10 cellular contexts compared by ENCODE assay signal in the genomic region with DNA sequence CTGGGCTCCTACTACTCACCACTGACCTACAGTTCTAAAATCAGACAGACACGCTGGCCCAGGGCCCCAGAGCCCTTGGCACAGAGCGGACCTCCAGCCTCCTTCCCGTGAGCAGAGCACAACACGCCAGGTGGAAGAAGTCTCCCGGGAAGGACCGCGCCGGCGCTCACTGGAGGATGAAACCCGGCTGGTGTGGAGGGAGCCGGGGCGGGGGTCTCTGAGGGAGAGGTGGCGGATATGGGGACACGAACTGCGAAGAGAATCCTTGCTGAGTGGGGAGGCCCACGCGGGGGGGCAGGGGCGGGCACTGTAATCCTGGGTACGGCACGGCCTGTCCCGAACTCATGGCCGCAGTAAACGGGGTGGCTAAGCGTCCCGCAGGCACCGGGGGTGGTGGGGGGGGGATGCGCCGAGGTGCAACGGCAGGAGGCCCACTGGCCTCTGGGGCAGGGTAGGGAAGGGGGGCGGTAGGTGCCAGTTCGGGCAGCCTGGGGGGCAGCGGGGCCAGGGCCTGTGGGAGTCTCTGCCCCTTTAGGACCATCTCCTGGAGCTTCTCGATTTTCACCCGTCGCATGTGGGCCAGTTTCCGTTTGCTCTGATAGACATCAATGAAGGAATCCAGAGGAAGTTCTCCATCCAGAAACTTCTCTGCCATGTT. TPM values are rescaled to one million over a fixed set of nuclear protein-coding genes. Genes with fewer than 3 reads are reported as not detected.
DNase-seq lines count a peak whose midpoint lies in the region; ATAC-seq and TF ChIP-seq lines count a peak whose summit lies in the region.
"Had no signal": no experiment of that assay in that cellular context is flagged by ENCODE, and none has a peak within 500 bp of the region (broad histone marks: within the 10 kb centered on the region; RNA-seq: fewer than 3 reads in every experiment).

No MANE protein-coding gene starts in this region.

- H3K27me3 ChIP-seq in RWPE2 (ENCODE audit: insufficient read depth, poor library complexity, severe bottlenecking) (no peaks in the 10 kb centered on the region), esophagus muscularis mucosa (no peaks in the 10 kb centered on the region)

- peaks cover 3% of the 10 kb centered on the region for H3K27me3 Mint-ChIP-seq in activated naive CD8-positive, alpha-beta T cell treated with anti-CD3 and anti-CD28 coated beads, Interleukin-2, amount 50 U/mL, for 24 hours

- no peak for TF ChIP-seq EP300 in esophagus muscularis mucosa (IDR thresholded peaks at IDR 0.05)

- peaks cover 31% of the 10 kb centered on the region for H3K36me3 Mint-ChIP-seq in activated naive CD8-positive, alpha-beta T cell treated with anti-CD3 and anti-CD28 coated beads, Interleukin-2, amount 50 U/mL, for 24 hours (ENCODE audit: low read depth)

- no peak overlapping the region for H3K27ac Mint-ChIP-seq in activated naive CD8-positive, alpha-beta T cell treated with anti-CD3 and anti-CD28 coated beads, Interleukin-2, amount 50 U/mL, for 24 hours
- H3K27ac Mint-ChIP-seq: GM23338 had no signal

- H3K4me1 ChIP-seq in RWPE2 (ENCODE audit: insufficient read depth, poor library complexity, severe bottlenecking), result peaks cover 37% of the 10 kb centered on the region
- peaks cover 58 to 83% (median 69%) of the 10 kb centered on the region in 4 donors for H3K4me1 ChIP-seq in esophagus muscularis mucosa
- peaks cover 60% of the 10 kb centered on the region for H3K4me1 ChIP-seq in mucosa of descending colon (ENCODE audit: low read depth)

- H3K9me3 ChIP-seq in RWPE2 (ENCODE audit: severe bottlenecking) (no peaks in the 10 kb centered on the region), esophagus muscularis mucosa (no peaks in the 10 kb centered on the region), mucosa of descending colon (no peaks in the 10 kb centered on the region)

- intact Hi-C loops in esophagus muscularis mucosa (cut with DNase I), result no loop called here
- intact Hi-C loops in mucosa of descending colon (cut with DNase I, micrococcal nuclease), result loop anchor here in 1 of 2 donors (10.0 kb wide), 1 partner anchor 368 kb away; a partner anchor contains a TSS

- peaks cover 32% of the 10 kb centered on the region for H3K4me1 Mint-ChIP-seq in activated naive CD8-positive, alpha-beta T cell treated with anti-CD3 and anti-CD28 coated beads, Interleukin-2, amount 50 U/mL, for 24 hours

- H3K36me3 ChIP-seq in RWPE2 (ENCODE audit: low read depth) (peaks cover 69% of the 10 kb centered on the region), esophagus muscularis mucosa (peaks cover 29 to 64% (median 59%) of the 10 kb centered on the region in 4 donors), mucosa of descending colon (ENCODE audit: low read depth) (peaks cover 13% of the 10 kb centered on the region)

- H3K4me3 ChIP-seq in RWPE2 (ENCODE audit: severe bottlenecking), result no peak overlapping the region
- no peak overlapping the region for H3K4me3 ChIP-seq in esophagus muscularis mucosa
- H3K4me3 ChIP-seq in mucosa of descending colon, result no peak overlapping the region
- H3K4me3 ChIP-seq: GM23338 had no signal

- no peak overlapping the region for H3K4me3 Mint-ChIP-seq in activated naive CD8-positive, alpha-beta T cell treated with anti-CD3 and anti-CD28 coated beads, Interleukin-2, amount 50 U/mL, for 24 hours
- H3K4me3 Mint-ChIP-seq: GM23338 had no signal

- ATAC-seq in RWPE2 (ENCODE audit: low read depth), result no peak
- ATAC-seq in mucosa of descending colon, result no peak
- no peak for ATAC-seq in GM18858 (IDR thresholded peaks at IDR 0.05; ENCODE audit: unreplicated experiment)
- ATAC-seq in activated naive CD8-positive, alpha-beta T cell treated with anti-CD3 and anti-CD28 coated beads, Interleukin-2, amount 50 U/mL, for 24 hours, result no peak

- no peak for TF ChIP-seq POLR2A in esophagus muscularis mucosa (IDR thresholded peaks at IDR 0.05; ENCODE audit: low read depth)

- no peak for TF ChIP-seq CTCF in RWPE2 (IDR thresholded peaks at IDR 0.05; ENCODE audit: poor library complexity, severe bottlenecking)
- TF ChIP-seq CTCF in esophagus muscularis mucosa (IDR thresholded peaks at IDR 0.05), result no peak
- no peak for TF ChIP-seq CTCF in mucosa of descending colon (IDR thresholded peaks at IDR 0.05)

- WGBS in esophagus muscularis mucosa, result 80% methylated on average over 27 of the region's 36 CpGs

- peak overlapping the region; percentile 80 for H3K27ac ChIP-seq in RWPE2 (ENCODE audit: poor library complexity, severe bottlenecking)
- H3K27ac ChIP-seq in esophagus muscularis mucosa (replicated peaks in 1 of 4), result peak overlapping the region; percentile 30 to 56 (median 43)
- H3K27ac ChIP-seq in temporal lobe (ENCODE audit: low read depth, low read length), result peak overlapping the region; percentile 69

- no peaks in the 10 kb centered on the region for H3K9me3 Mint-ChIP-seq in activated naive CD8-positive, alpha-beta T cell treated with anti-CD3 and anti-CD28 coated beads, Interleukin-2, amount 50 U/mL, for 24 hours
- H3K9me3 Mint-ChIP-seq: GM23338 had no signal

- DNase-seq in RWPE2 (ENCODE audit: low spot score) (no peak), esophagus muscularis mucosa (ENCODE audit: extremely low spot score) (no peak), mucosa of descending colon (peak in 2 of 3 donors; percentile 45 to 63), NCI-H187 treated with DMSO at 0.1 percent for 48 hours (lab: John Stamatoyannopoulos, UW) (no peak)
- no peak for DNase-seq in activated naive CD8-positive, alpha-beta T cell treated with anti-CD3 and anti-CD28 coated beads, Interleukin-2, amount 50 U/mL, for 24 hours
- DNase-seq: NCI-H1105 treated with DMSO at 0.1 percent for 48 hours, SHP77 treated with DMSO at 0.1 percent for 48 hours had no signal

RNA-seq across cellular contexts. Expression of a gene that starts 28.8 kb away (rescaled TPM):
- total RNA-seq in esophagus muscularis mucosa (10 to 100 TPM; 21.2 to 52.4 (median 38.1) TPM), mucosa of descending colon (100 to 1,000 TPM in 1 of 3 donors, 10 to 100 TPM in 2; 50.7 to 108 (median 81.8) TPM), temporal lobe (21.9 TPM)

RNA-seq across cellular contexts. Expression of a gene that starts 31.8 kb away (rescaled TPM):
- 10 to 100 TPM; 13.3 to 38.3 (median 23.7) TPM for total RNA-seq in esophagus muscularis mucosa
- 10 to 100 TPM; 37.8 to 76.5 (median 73.1) TPM for total RNA-seq in mucosa of descending colon
- total RNA-seq in temporal lobe, result 75.7 TPM

Comparison
In these comparisons a context has a peak if more than half of its experiments do, and no peak if none do; other contexts are left out.
1. DNase-seq: peak in mucosa of descending colon (2 of 3); none in RWPE2 (single experiment), esophagus muscularis mucosa (single experiment), NCI-H187 treated with DMSO at 0.1 percent for 48 hours (single experiment) and activated naive CD8-positive, alpha-beta T cell treated with anti-CD3 and anti-CD28 coated beads, Interleukin-2, amount 50 U/mL, for 24 hours (single experiment).
2. Peak in every context shown above with its lines, with median percentiles within 50 percentile points of each other: H3K27ac ChIP-seq.